19 cellular contexts compared by ENCODE assay signal in genomic region chr14:68234101-68234905, GRCh38.
DNase-seq lines count a peak whose midpoint lies in the region; ATAC-seq, FAIRE-seq and TF ChIP-seq lines count a peak whose summit lies in the region.
"Had no signal": no experiment of that assay in that cellular context is flagged by ENCODE, and none has a peak within 500 bp of the region (broad histone marks: within the 10 kb centered on the region; RNA-seq: fewer than 3 reads in every experiment).

No MANE protein-coding gene starts in this region.

- H3K27me3 Mint-ChIP-seq in activated CD4-positive, alpha-beta T cell treated with anti-CD3 and anti-CD28 coated beads for 36 hours, result no peaks in the 10 kb centered on the region
- H3K27me3 Mint-ChIP-seq: T-cell had no signal

- POLR2A ChIA-PET in activated CD4-positive, alpha-beta T cell treated with anti-CD3 and anti-CD28 coated beads for 36 hours (lab: Charles Lee), result no interaction called here

- 74 to 75% methylated on average over 3 of the region's 3 CpGs for WGBS in gastroesophageal sphincter (ENCODE audit: low coverage in 1 of 2), 2 donors

- no peaks in the 10 kb centered on the region for H3K9me3 Mint-ChIP-seq in activated naive CD4-positive, alpha-beta T cell treated with anti-CD3 and anti-CD28 coated beads, Interleukin-2, amount 50 U/mL, for 72 hours
- peaks cover 1% of the 10 kb centered on the region for H3K9me3 Mint-ChIP-seq in activated CD4-positive, alpha-beta T cell treated with anti-CD3 and anti-CD28 coated beads for 36 hours (ENCODE audit: low read depth)
- H3K9me3 Mint-ChIP-seq: activated T-helper 2 cell treated with anti-CD3 and anti-CD28 coated beads, Interferon-gamma antibody, Interleukin-2, Interleukin-4, amounts not matched to agents 10 μg/mL and 5 μg/mL and 100 μg/mL, durations not matched to agents 14 hours and 24 hours and 36 hours; mesothelial cell of epicardium; T-cell had no signal

- H3K27ac Mint-ChIP-seq in activated naive CD4-positive, alpha-beta T cell treated with anti-CD3 and anti-CD28 coated beads, Interleukin-2, amount 50 U/mL, for 72 hours, result no peak overlapping the region
- H3K27ac Mint-ChIP-seq in activated CD4-positive, alpha-beta T cell treated with anti-CD3 and anti-CD28 coated beads for 36 hours, result no peak overlapping the region
- H3K27ac Mint-ChIP-seq: activated T-helper 2 cell treated with anti-CD3 and anti-CD28 coated beads, Interferon-gamma antibody, Interleukin-2, Interleukin-4, amounts not matched to agents 10 μg/mL and 5 μg/mL and 100 μg/mL, durations not matched to agents 14 hours and 24 hours and 36 hours; T-cell had no signal

- no peak for TF ChIP-seq POLR2A in gastroesophageal sphincter (IDR thresholded peaks at IDR 0.05)

- DNase-seq in NCI-H510A (lab: John Stamatoyannopoulos, UW) (peak; percentile 49), KBM-7 (no peak), AML-193 (lab: John Stamatoyannopoulos, UW) (no peak)
- no peak for DNase-seq in activated naive CD4-positive, alpha-beta T cell treated with anti-CD3 and anti-CD28 coated beads, Interleukin-2, amount 50 U/mL, for 72 hours (ENCODE audit: low spot score in 2 of 2)
- no peak for DNase-seq in activated CD4-positive, alpha-beta T cell treated with anti-CD3 and anti-CD28 coated beads for 36 hours
- DNase-seq: activated CD8-positive, alpha-beta memory T cell treated with anti-CD3 and anti-CD28 coated beads for 24 hours; colonic mucosa; DMS 273 treated with DMSO at 0.1 percent for 48 hours; glutamatergic neuron; islet precursor cell; NCI-H146; NCI-H526 treated with DMSO at 0.1 percent for 48 hours; nucleus accumbens; T-cell had no signal

- H3K27me3 ChIP-seq in gastroesophageal sphincter (no peaks in the 10 kb centered on the region), subcutaneous abdominal adipose tissue (ENCODE audit: control insufficient read depth in 5 of 5, insufficient read depth in 4 of 5, low read length in 5 of 5) (no peaks in the 10 kb centered on the region)
- H3K27me3 ChIP-seq: colonic mucosa had no signal

- peaks cover 16% of the 10 kb centered on the region for H3K4me1 Mint-ChIP-seq in activated CD4-positive, alpha-beta T cell treated with anti-CD3 and anti-CD28 coated beads for 36 hours
- H3K4me1 Mint-ChIP-seq: T-cell had no signal

- H3K9ac ChIP-seq in subcutaneous abdominal adipose tissue (ENCODE audit: low read length in 5 of 5), result no peak overlapping the region

- H3K9me3 ChIP-seq in gastroesophageal sphincter, result no peaks in the 10 kb centered on the region
- H3K9me3 ChIP-seq in subcutaneous abdominal adipose tissue (ENCODE audit: control insufficient read depth in 5 of 5, low read length in 5 of 5), result no peaks in the 10 kb centered on the region
- H3K9me3 ChIP-seq: colonic mucosa had no signal

- CTCF ChIA-PET in activated CD4-positive, alpha-beta T cell treated with anti-CD3 and anti-CD28 coated beads for 36 hours (lab: Charles Lee), result no interaction called here

- H3K36me3 Mint-ChIP-seq in activated naive CD4-positive, alpha-beta T cell treated with anti-CD3 and anti-CD28 coated beads, Interleukin-2, amount 50 U/mL, for 72 hours, result no peaks in the 10 kb centered on the region
- H3K36me3 Mint-ChIP-seq in activated CD4-positive, alpha-beta T cell treated with anti-CD3 and anti-CD28 coated beads for 36 hours (ENCODE audit: low read depth), result peaks cover 2% of the 10 kb centered on the region
- H3K36me3 Mint-ChIP-seq: mesothelial cell of epicardium had no signal

- in situ Hi-C loops in KBM-7 (cut with MboI; ENCODE audit: low pct_unique_long_range_greater_than_20kb, low sequenced_read_pairs), result loop anchor here (25.0 kb wide), 2 partner anchors 297 to 578 kb away; no protein-coding TSS in a partner anchor

- no peak for TF ChIP-seq CTCF in gastroesophageal sphincter (IDR thresholded peaks at IDR 0.05)

- H3K36me3 ChIP-seq in gastroesophageal sphincter (no peaks in the 10 kb centered on the region), subcutaneous abdominal adipose tissue (ENCODE audit: control insufficient read depth in 5 of 5, insufficient read depth in 5 of 5, low read length in 5 of 5) (no peaks in the 10 kb centered on the region)
- H3K36me3 ChIP-seq: colonic mucosa had no signal

- H3K27ac ChIP-seq in gastroesophageal sphincter, result peak overlapping the region; percentile 5 to 85 (median 80)
- peak overlapping the region; percentile 79 for H3K27ac ChIP-seq in subcutaneous abdominal adipose tissue (ENCODE audit: low read depth, low read length)
- H3K27ac ChIP-seq: colonic mucosa had no signal

- FAIRE-seq in G401.6 (lab: Jason Lieb, UNC), result peak; percentile 91

- H3K4me3 ChIP-seq in gastroesophageal sphincter (no peak overlapping the region), subcutaneous abdominal adipose tissue (ENCODE audit: low read depth in 1 of 5, low read length in 5 of 5) (no peak overlapping the region)
- H3K4me3 ChIP-seq: colonic mucosa had no signal

- H3K4me1 ChIP-seq in gastroesophageal sphincter, result peaks cover 21 to 45% (median 26%) of the 10 kb centered on the region in 3 donors
- peaks cover 2 to 14% (median 12%) of the 10 kb centered on the region in 5 donors for H3K4me1 ChIP-seq in subcutaneous abdominal adipose tissue (ENCODE audit: control insufficient read depth in 5 of 5, insufficient read depth in 5 of 5, low read length in 5 of 5)

- intact Hi-C loops in activated CD4-positive, alpha-beta T cell treated with anti-CD3 and anti-CD28 coated beads for 36 hours (cut with DNase I, micrococcal nuclease), result loop anchor here (5.0 kb wide), 1 partner anchor 558 kb away; the partner anchor contains the start of gene ZFP36L1 (in 2 of the 2)

- no peak overlapping the region for H3K4me3 Mint-ChIP-seq in activated CD4-positive, alpha-beta T cell treated with anti-CD3 and anti-CD28 coated beads for 36 hours
- H3K4me3 Mint-ChIP-seq: mesothelial cell of epicardium, T-cell had no signal

- no peak for TF ChIP-seq EP300 in gastroesophageal sphincter (IDR thresholded peaks at IDR 0.05)

- no peak for ATAC-seq in gastroesophageal sphincter
- no peak for ATAC-seq in activated naive CD4-positive, alpha-beta T cell treated with anti-CD3 and anti-CD28 coated beads, Interleukin-2, amount 50 U/mL, for 72 hours
- ATAC-seq in activated CD4-positive, alpha-beta T cell treated with anti-CD3 and anti-CD28 coated beads for 36 hours, result no peak
- ATAC-seq: T-cell had no signal
